In genomic region chr10:74434577-74434976, GRCh38 we compare ENCODE assay signal across 15 cellular contexts.
DNase-seq lines count a peak whose midpoint lies in the region; ATAC-seq, FAIRE-seq and TF ChIP-seq lines count a peak whose summit lies in the region.
"Had no signal": no experiment of that assay in that cellular context is flagged by ENCODE, and none has a peak within 500 bp of the region (broad histone marks: within the 10 kb centered on the region; RNA-seq: fewer than 3 reads in every experiment).

No MANE protein-coding gene starts in this region.

- peaks cover 0 to 8% of the 10 kb centered on the region in 2 experiments; a peak in 2 of 4 replicates for H3K79me1 ChIP-seq in IMR-90 (ENCODE audit: low read depth in 1 of 2, low read length in 2 of 2)

- H2AK5ac ChIP-seq in IMR-90 (ENCODE audit: low read depth, low read length) = no peak overlapping the region

- H3K56ac ChIP-seq in IMR-90 (ENCODE audit: extremely low read depth, insufficient read depth, low read length) = no peak overlapping the region

- H3K23ac ChIP-seq in IMR-90 (ENCODE audit: low read depth, low read length) = no peak overlapping the region

- H4K5ac ChIP-seq in IMR-90 (ENCODE audit: low read depth, low read length) = peak overlapping the region; percentile 33; the same call in 1 of the 2 replicates

- H3K27ac ChIP-seq in GM23338 (ENCODE audit: low read depth) (0 out of 2 replicates have a peak overlapping the region, but pooled peaks have one; percentile 7), IMR-90 (ENCODE audit: insufficient read depth, low read length) (no peak overlapping the region), K562 (ENCODE audit: extremely low read depth, low read depth, low read length) (no peak overlapping the region)
- H3K27ac ChIP-seq: GM23248 had no signal

- H3K4me1 Mint-ChIP-seq in GM23338 (peaks cover 30% of the 10 kb centered on the region), osteocyte (ENCODE audit: unreplicated experiment) (peaks cover 48% of the 10 kb centered on the region)

- H3K36me3 ChIP-seq in GM23338 (ENCODE audit: insufficient read depth) = no peaks in the 10 kb centered on the region
- H3K36me3 ChIP-seq in IMR-90 (ENCODE audit: control insufficient read depth, insufficient read depth, low read length) = no peaks in the 10 kb centered on the region
- H3K36me3 ChIP-seq in K562 (ENCODE audit: control insufficient read depth, insufficient read depth, low read length) = no peaks in the 10 kb centered on the region

- DNase-seq in GM23338 (ENCODE audit: low spot score) (no peak), IMR-90 (no peak), K562 (ENCODE audit: extremely low read depth in 1 of 4, low spot score in 3 of 4) (no peak), osteocyte (ENCODE audit: extremely low spot score, unreplicated experiment) (no peak), NCI-H510A (lab: John Stamatoyannopoulos, UW) (no peak), foreskin fibroblast (no peak)
- DNase-seq: C1 segment of cervical spinal cord; CD4-positive, alpha-beta memory T cell; COR-L47; DMS153; DND-41; H9 had no signal

- peaks cover 4% of the 10 kb centered on the region; the same call in 1 of the 3 replicates for H3K36me3 Mint-ChIP-seq in GM23338 (ENCODE audit: low read depth)
- peaks cover 11% of the 10 kb centered on the region for H3K36me3 Mint-ChIP-seq in osteocyte (ENCODE audit: unreplicated experiment)

- no peaks in the 10 kb centered on the region for H3K27me3 ChIP-seq in GM23338 (ENCODE audit: insufficient read depth)
- H3K27me3 ChIP-seq in IMR-90 (ENCODE audit: control insufficient read depth, insufficient read depth, low read length) = no peaks in the 10 kb centered on the region
- no peaks in the 10 kb centered on the region for H3K27me3 ChIP-seq in K562 (ENCODE audit: control insufficient read depth in 2 of 2, insufficient read depth in 2 of 2, low read length in 2 of 2)

- no peak for FAIRE-seq in K562 (lab: Jason Lieb, UNC)
- FAIRE-seq: GM12892 had no signal

- H3K27me3 Mint-ChIP-seq in GM23338 (ENCODE audit: insufficient read depth, low read depth, poor library complexity) = peaks cover 2% of the 10 kb centered on the region
- no peaks in the 10 kb centered on the region for H3K27me3 Mint-ChIP-seq in osteocyte (ENCODE audit: unreplicated experiment)
- H3K27me3 Mint-ChIP-seq: CD4-positive, alpha-beta memory T cell had no signal

- H3K4me3 Mint-ChIP-seq in GM23338 = no peak overlapping the region
- H3K4me3 Mint-ChIP-seq in osteocyte (ENCODE audit: unreplicated experiment) = no peak overlapping the region
- H3K4me3 Mint-ChIP-seq: CD4-positive, alpha-beta memory T cell; H9 had no signal

- H3K9me3 Mint-ChIP-seq in GM23338 = no peaks in the 10 kb centered on the region
- H3K9me3 Mint-ChIP-seq in osteocyte (ENCODE audit: unreplicated experiment) = no peaks in the 10 kb centered on the region
- H3K9me3 Mint-ChIP-seq: H9 had no signal

- H2BK20ac ChIP-seq in IMR-90 (ENCODE audit: low read depth, low read length) = no peak overlapping the region

- intact Hi-C loops in IMR-90 (cut with micrococcal nuclease) = loop anchor here (5.0 kb wide), 2 partner anchors 108 to 142 kb away; no protein-coding TSS in a partner anchor
- intact Hi-C loops in K562 (cut with micrococcal nuclease) = no loop called here

- no peak overlapping the region for H4K8ac ChIP-seq in IMR-90 (ENCODE audit: low read depth in 2 of 2, low read length in 2 of 2)

- in situ Hi-C loops in IMR-90 (cut with MboI; ENCODE audit: low sequenced_read_pairs) = no loop called here
- in situ Hi-C loops in K562 (cut with MboI) = no loop called here

- H3K27ac Mint-ChIP-seq in GM23338 (no peak overlapping the region), osteocyte (ENCODE audit: unreplicated experiment) (peak overlapping the region; percentile 72)
- H3K27ac Mint-ChIP-seq: H9 had no signal

- H2AFZ ChIP-seq in GM23338 = no peak overlapping the region
- H2AFZ ChIP-seq in IMR-90 (replicated peaks; ENCODE audit: low read length, poor library complexity) = no peak overlapping the region
- no peak overlapping the region for H2AFZ ChIP-seq in K562 (ENCODE audit: low read depth, low read length)
- H2AFZ ChIP-seq: GM23248 had no signal

- no peaks in the 10 kb centered on the region for H3F3A ChIP-seq in GM23338 (replicated peaks; ENCODE audit: low read depth)

- H3K79me2 ChIP-seq in GM23338 (replicated peaks; ENCODE audit: insufficient read depth) (no peaks in the 10 kb centered on the region), K562 (ENCODE audit: control insufficient read depth, insufficient read depth, low read length) (no peaks in the 10 kb centered on the region)

- peaks cover 26% of the 10 kb centered on the region for H3K4me1 ChIP-seq in GM23338 (ENCODE audit: insufficient read depth)
- H3K4me1 ChIP-seq in IMR-90 (ENCODE audit: control insufficient read depth, insufficient read depth, low read length) = peaks cover 3% of the 10 kb centered on the region; the same call in 1 of the 2 replicates
- H3K4me1 ChIP-seq in K562 (replicated peaks in 1 of 2; ENCODE audit: control insufficient read depth in 2 of 2, insufficient read depth in 2 of 2, low read length in 2 of 2) = peaks cover 0 to 4% of the 10 kb centered on the region in 2 experiments; a peak in 3 of 5 replicates

- H4K91ac ChIP-seq in IMR-90 (ENCODE audit: insufficient read depth, low read depth, low read length) = peak overlapping the region; percentile 43; the same call in 1 of the 2 replicates

- H3K14ac ChIP-seq in IMR-90 (replicated peaks; ENCODE audit: low read depth, low read length) = no peak overlapping the region

- POLR2A ChIA-PET in IMR-90 (lab: Charles Lee; ENCODE audit: unreplicated experiment) (no interaction called here), K562 (lab: Yijun Ruan, JAX) (interaction anchor here (1.0 kb wide), 1 partner anchor 9 kb away, joined by 3 read pairs; no protein-coding TSS in a partner anchor)

- peak overlapping the region; percentile 12; the same call in 1 of the 2 replicates for H3K18ac ChIP-seq in IMR-90 (ENCODE audit: low read depth, low read length)

- no peak for TF ChIP-seq POLR2A in IMR-90 (IDR thresholded peaks at IDR 0.05; ENCODE audit: low read depth, low read length)
- no peak for TF ChIP-seq POLR2A in K562 (conservative IDR thresholded peaks at IDR 0.05)

- peak overlapping the region; percentile 25; the same call in 1 of the 2 replicates for H3K4ac ChIP-seq in IMR-90 (ENCODE audit: low read depth, low read length)

- no peak for ATAC-seq in GM23338
- no peak for ATAC-seq in IMR-90 (ENCODE audit: low read depth)
- ATAC-seq in K562 = no peak
- ATAC-seq: HCT116 had no signal

- CTCF ChIA-PET in IMR-90 (lab: Yijun Ruan, JAX) (no interaction called here), K562 (lab: Yijun Ruan, JAX; ENCODE audit: low intra/inter-chr PET ratio) (no interaction called here)

- no peak for TF ChIP-seq EP300 in K562 (IDR thresholded peaks at IDR 0.05; ENCODE audit: low read length)

- H3K9me1 ChIP-seq in IMR-90 (ENCODE audit: insufficient read depth, low read length) (peaks cover 4% of the 10 kb centered on the region; the same call in 1 of the 2 replicates), K562 (ENCODE audit: control insufficient read depth, insufficient read depth, low read length) (no peaks in the 10 kb centered on the region)

- H2AK9ac ChIP-seq in IMR-90 (replicated peaks; ENCODE audit: low read depth, low read length, poor library complexity) = no peak overlapping the region

- WGBS in IMR-90 (ENCODE audit: extremely low coverage in 2 of 2, insufficient read length in 1 of 2), 2 experiments = no CpG with 5 or more reads among the region's 1 CpG
- WGBS in K562 (ENCODE audit: insufficient coverage, low coverage, missing lambda C conversion rate) = 95% methylated on average over 1 of the region's 1 CpG

- TF ChIP-seq RAD21 in IMR-90 (IDR thresholded peaks at IDR 0.05; ENCODE audit: low read length) (no peak), K562 (CRISPR knock-in tag; conservative IDR thresholded peaks at IDR 0.05 in 1 of 2, IDR thresholded peaks at IDR 0.05 in 1 of 2) (no peak)

- BruUV-seq in IMR-90 (replicated peaks; lab: Mats Ljungman, UMichigan) (no TSS peak), K562 (replicated peaks; lab: Mats Ljungman, UMichigan) (no TSS peak)

- no peaks in the 10 kb centered on the region for H3K9me2 ChIP-seq in GM23338 (ENCODE audit: insufficient read depth)

- no peak overlapping the region for H3K4me2 ChIP-seq in GM23338
- no peak overlapping the region for H3K4me2 ChIP-seq in IMR-90 (ENCODE audit: low read depth, low read length)
- no peak overlapping the region for H3K4me2 ChIP-seq in K562 (ENCODE audit: insufficient read depth, low read length)

- no peak overlapping the region for H2BK5ac ChIP-seq in IMR-90 (ENCODE audit: low read depth, low read length, poor library complexity, severe bottlenecking)

- dilution Hi-C loops in IMR-90 (cut with HindIII; ENCODE audit: low sequenced_read_pairs, unreplicated experiment) = no loop called here

- H3K4me3 ChIP-seq in GM23338 (no peak overlapping the region), IMR-90 (ENCODE audit: insufficient read depth, low read depth, low read length) (no peak overlapping the region), K562 (no peak overlapping the region), foreskin fibroblast (ENCODE audit: low read depth in 1 of 2, low read length in 2 of 2) (no peak overlapping the region)
- H3K4me3 ChIP-seq: GM23248 had no signal

- TF ChIP-seq CTCF in GM23338 (conservative IDR thresholded peaks at IDR 0.05; ENCODE audit: low read depth in 2 of 2) (no peak), IMR-90 (conservative IDR thresholded peaks at IDR 0.05; ENCODE audit: low read depth, low read length) (no peak), K562 (IDR thresholded peaks at IDR 0.05 in 2 of 3, conservative IDR thresholded peaks at IDR 0.05 in 1 of 3; ENCODE audit: insufficient read depth in 2 of 3, low read depth in 1 of 3, low read length in 3 of 3) (no peak), osteocyte (IDR thresholded peaks at IDR 0.05) (no peak), foreskin fibroblast (IDR thresholded peaks at IDR 0.05; ENCODE audit: low read depth, low read length) (no peak)

- H3K9ac ChIP-seq in IMR-90 (ENCODE audit: low read depth, low read length) = no peak overlapping the region
- H3K9ac ChIP-seq in K562 (ENCODE audit: insufficient read depth in 1 of 2, low read depth in 2 of 2, low read length in 2 of 2) = no peak overlapping the region
- H3K9ac ChIP-seq: GM23248 had no signal

- H4K20me1 ChIP-seq in GM23338 (replicated peaks; ENCODE audit: insufficient read depth) = no peaks in the 10 kb centered on the region
- H4K20me1 ChIP-seq in IMR-90 (ENCODE audit: insufficient read depth, low read length) = peaks cover 4% of the 10 kb centered on the region; the same call in 1 of the 2 replicates
- no peaks in the 10 kb centered on the region for H4K20me1 ChIP-seq in K562 (replicated peaks; ENCODE audit: control insufficient read depth, insufficient read depth, low read length)

- no peaks in the 10 kb centered on the region for H3K9me3 ChIP-seq in IMR-90 (ENCODE audit: control insufficient read depth, insufficient read depth, low read length)
- no peaks in the 10 kb centered on the region for H3K9me3 ChIP-seq in K562 (replicated peaks; ENCODE audit: control insufficient read depth, insufficient read depth, low read depth, low read length)

- H2BK15ac ChIP-seq in IMR-90 (ENCODE audit: low read depth, low read length) = no peak overlapping the region

- 0 out of 2 replicates have a peak overlapping the region, but pooled peaks have one; percentile 5 for H2BK120ac ChIP-seq in IMR-90 (ENCODE audit: low read depth, low read length)

TF ChIP-seq in K562, 482 proteins besides CTCF, POLR2A, EP300 and RAD21 (continues in another document):
- TF ChIP-seq RFX1 (IDR thresholded peaks at IDR 0.05) (no peak), TCFL5 (CRISPR knock-in tag; conservative IDR thresholded peaks at IDR 0.05) (no peak)
